In genomic region chr1:25707280-25708016, GRCh38 we compare ENCODE assay signal across 15 cellular contexts.
DNase-seq lines count a peak whose midpoint lies in the region; ATAC-seq, FAIRE-seq and TF ChIP-seq lines count a peak whose summit lies in the region.
"Had no signal": no experiment of that assay in that cellular context is flagged by ENCODE, and none has a peak within 500 bp of the region (broad histone marks: within the 10 kb centered on the region; RNA-seq: fewer than 3 reads in every experiment).

No MANE protein-coding gene starts in this region.

- TF ChIP-seq RAD21 in A549 (conservative IDR thresholded peaks at IDR 0.05 in 1 of 2, IDR thresholded peaks at IDR 0.05 in 1 of 2), result no peak

- H3K4me1 ChIP-seq in A549 (peaks cover 11% of the 10 kb centered on the region; the same call in 1 of the 3 replicates), GM23248 (ENCODE audit: insufficient read depth) (peaks cover 31% of the 10 kb centered on the region)

- H3K27ac Mint-ChIP-seq in activated T-helper 17 cell treated with anti-CD3 and anti-CD28 coated beads, Interleukin-2, amount 50 U/mL, for 72 hours, result no peak overlapping the region

- H3K9me3 Mint-ChIP-seq in activated T-helper 17 cell treated with anti-CD3 and anti-CD28 coated beads, Interleukin-2, amount 50 U/mL, for 72 hours, result no peaks in the 10 kb centered on the region
- H3K9me3 Mint-ChIP-seq: CD4-positive, alpha-beta memory T cell; central memory CD8-positive, alpha-beta T cell had no signal

- H3K27me3 Mint-ChIP-seq in activated T-helper 17 cell treated with anti-CD3 and anti-CD28 coated beads, Interleukin-2, amount 50 U/mL, for 72 hours, result no peaks in the 10 kb centered on the region
- H3K27me3 Mint-ChIP-seq: CD4-positive, alpha-beta memory T cell; central memory CD8-positive, alpha-beta T cell had no signal

- H3K9ac ChIP-seq in GM23248, result peak overlapping the region; percentile 58

- no peaks in the 10 kb centered on the region for H3K27me3 ChIP-seq in GM23248 (replicated peaks; ENCODE audit: insufficient read depth)
- H3K27me3 ChIP-seq: stomach had no signal

- H3K9me2 ChIP-seq in GM23248 (ENCODE audit: insufficient read depth), result no peaks in the 10 kb centered on the region

- H3K36me3 Mint-ChIP-seq in activated T-helper 17 cell treated with anti-CD3 and anti-CD28 coated beads, Interleukin-2, amount 50 U/mL, for 72 hours (ENCODE audit: low read depth), result no peaks in the 10 kb centered on the region

- H4K20me1 ChIP-seq in GM23248 (ENCODE audit: insufficient read depth), result no peaks in the 10 kb centered on the region

- H3K4me1 Mint-ChIP-seq in activated T-helper 17 cell treated with anti-CD3 and anti-CD28 coated beads, Interleukin-2, amount 50 U/mL, for 72 hours, result peaks cover 29% of the 10 kb centered on the region

- no peak for TF ChIP-seq POLR2A in A549 (IDR thresholded peaks at IDR 0.05; ENCODE audit: low read length)

- H3K27ac ChIP-seq in A549, result no peak overlapping the region
- H3K27ac ChIP-seq in GM23248, result peak overlapping the region; percentile 75

- DNase-seq in A549 (ENCODE audit: low read depth in 1 of 2, low spot score in 1 of 2), result no peak
- peak; percentile 86 for DNase-seq in GM23248
- DNase-seq in iPS-NIHi11 (ENCODE audit: low spot score), result peak; percentile 47
- no peak for DNase-seq in NCI-H1694 treated with DMSO at 0.1 percent for 48 hours (lab: John Stamatoyannopoulos, UW)
- DNase-seq in NCI-H82 (lab: John Stamatoyannopoulos, UW), result no peak
- DNase-seq: CD4-positive, alpha-beta memory T cell; KBM-7; NCI-H526 treated with DMSO at 0.1 percent for 48 hours; stomach; T1000 had no signal

- peaks cover 19% of the 10 kb centered on the region for H3F3A ChIP-seq in GM23248 (ENCODE audit: insufficient read depth)

- no peak for FAIRE-seq in A549 (lab: Jason Lieb, UNC)
- FAIRE-seq: GM12892 had no signal

- peak overlapping the region; percentile 33 for H3K4me3 Mint-ChIP-seq in activated T-helper 17 cell treated with anti-CD3 and anti-CD28 coated beads, Interleukin-2, amount 50 U/mL, for 72 hours
- H3K4me3 Mint-ChIP-seq: central memory CD8-positive, alpha-beta T cell had no signal

- no peak for TF ChIP-seq EP300 in A549 (IDR thresholded peaks at IDR 0.05)

- no peaks in the 10 kb centered on the region for H3K36me3 ChIP-seq in GM23248 (ENCODE audit: low read depth)
- H3K36me3 ChIP-seq: stomach had no signal

- ATAC-seq in A549 (no peak), GM19324 (IDR thresholded peaks at IDR 0.05; ENCODE audit: low FRiP score, unreplicated experiment) (no peak), HG03025 (IDR thresholded peaks at IDR 0.05; ENCODE audit: low FRiP score, unreplicated experiment) (no peak)
- ATAC-seq in activated T-helper 17 cell treated with anti-CD3 and anti-CD28 coated beads, Interleukin-2, amount 50 U/mL, for 72 hours (replicated peaks), result no peak

- H3K4me2 ChIP-seq in A549 (0 out of 3 replicates have a peak overlapping the region, but pooled peaks have one; percentile 12), GM23248 (ENCODE audit: unreplicated experiment) (peak overlapping the region; percentile 58)

- no peaks in the 10 kb centered on the region for H3K9me3 ChIP-seq in A549
- no peaks in the 10 kb centered on the region for H3K9me3 ChIP-seq in GM23248 (ENCODE audit: low read depth)
- H3K9me3 ChIP-seq: stomach had no signal

- POLR2A ChIA-PET in A549 (lab: Yijun Ruan, JAX), result no interaction called here

- CTCF ChIA-PET in A549 (lab: Yijun Ruan, JAX), result interaction anchor here (1.2 kb wide), 1 partner anchor 100 kb away, joined by 3 read pairs; no protein-coding TSS in a partner anchor

- H3K4me3 ChIP-seq in A549, result no peak overlapping the region
- H3K4me3 ChIP-seq in GM23248, result peak overlapping the region; percentile 45
- H3K4me3 ChIP-seq: stomach had no signal

- WGBS in A549 (ENCODE audit: missing lambda C conversion rate), result 85% methylated on average over 6 of the region's 6 CpGs
- 59 to 60% methylated on average over 6 of the region's 6 CpGs for WGBS in GM23248 (ENCODE audit: low coverage in 1 of 2, low lambda C conversion rate in 2 of 2, missing lambda C conversion rate in 2 of 2), 2 experiments

- TF ChIP-seq CTCF in A549 (IDR thresholded peaks at IDR 0.05), result no peak

- H3K79me2 ChIP-seq in GM23248 (ENCODE audit: insufficient read depth), result no peaks in the 10 kb centered on the region

- in situ Hi-C loops in GM23248 (cut with MboI), result no loop called here

- H2AFZ ChIP-seq in GM23248, result peak overlapping the region; percentile 16

TF ChIP-seq in A549, 52 proteins besides CTCF, POLR2A, EP300 and RAD21:
- TF ChIP-seq RNF2 (IDR thresholded peaks at IDR 0.05; ENCODE audit: borderline replicate concordance, low read depth) (no peak), HOXB5 (CRISPR knock-in tag; IDR thresholded peaks at IDR 0.05) (no peak), HOXA7 (CRISPR knock-in tag; IDR thresholded peaks at IDR 0.05) (no peak), CBX8 (IDR thresholded peaks at IDR 0.05) (no peak), MAZ (IDR thresholded peaks at IDR 0.05; ENCODE audit: borderline replicate concordance, low read depth, low read length) (no peak), NFE2L2 (conservative IDR thresholded peaks at IDR 0.05; ENCODE audit: low read length) (no peak), RFX5 (IDR thresholded peaks at IDR 0.05) (no peak), TP53 (CRISPR knock-in tag; IDR thresholded peaks at IDR 0.05) (no peak), FOXS1 (CRISPR knock-in tag; IDR thresholded peaks at IDR 0.05) (no peak), MAFK (IDR thresholded peaks at IDR 0.05; ENCODE audit: partially characterized antibody) (no peak)

Comparison
In these comparisons a context has a peak if more than half of its experiments do, and no peak if none do; other contexts are left out.
1. DNase-seq: peak in GM23248 (single experiment) and iPS-NIHi11 (single experiment); none in A549 (0 of 2), NCI-H1694 treated with DMSO at 0.1 percent for 48 hours (single experiment) and NCI-H82 (single experiment).